In genomic region chrX:137848291-137848905, GRCh38 we compare ENCODE assay signal across 25 cellular contexts.
DNase-seq lines count a peak whose midpoint lies in the region; TF ChIP-seq lines count a peak whose summit lies in the region.
"Had no signal": no experiment of that assay in that cellular context is flagged by ENCODE, and none has a peak within 500 bp of the region (broad histone marks: within the 10 kb centered on the region; RNA-seq: fewer than 3 reads in every experiment).

No MANE protein-coding gene starts in this region.

- no peaks in the 10 kb centered on the region for H4K20me1 ChIP-seq in neural progenitor cell (ENCODE audit: low read depth)

- H3K79me2 ChIP-seq in neural progenitor cell (ENCODE audit: low read depth): no peaks in the 10 kb centered on the region

- H3K27me3 ChIP-seq in endodermal cell (ENCODE audit: control insufficient read depth, insufficient read depth, low read length, poor library complexity, severe bottlenecking) (no peaks in the 10 kb centered on the region), neural progenitor cell (no peaks in the 10 kb centered on the region)
- H3K27me3 ChIP-seq: SJSA1 had no signal

- TF ChIP-seq CTCF in endodermal cell (conservative IDR thresholded peaks at IDR 0.05): no peak
- TF ChIP-seq CTCF in neural progenitor cell (IDR thresholded peaks at IDR 0.05): no peak
- TF ChIP-seq CTCF in HFFc6 (IDR thresholded peaks at IDR 0.05): no peak

- no peaks in the 10 kb centered on the region for H3K27me3 Mint-ChIP-seq in endodermal cell (ENCODE audit: insufficient read depth)
- H3K27me3 Mint-ChIP-seq in neural progenitor cell (ENCODE audit: insufficient read depth, low read depth): no peaks in the 10 kb centered on the region
- no peaks in the 10 kb centered on the region for H3K27me3 Mint-ChIP-seq in HFFc6 (ENCODE audit: insufficient read depth)

- no peak overlapping the region for H2AFZ ChIP-seq in neural progenitor cell (replicated peaks)

- H3K4me1 Mint-ChIP-seq in endodermal cell (peaks cover 6% of the 10 kb centered on the region), neural progenitor cell (peaks cover 23% of the 10 kb centered on the region), HFFc6 (ENCODE audit: low read depth) (no peaks in the 10 kb centered on the region)

- H3K4me3 Mint-ChIP-seq in endodermal cell: no peak overlapping the region
- no peak overlapping the region for H3K4me3 Mint-ChIP-seq in neural progenitor cell
- H3K4me3 Mint-ChIP-seq in HFFc6: no peak overlapping the region
- H3K4me3 Mint-ChIP-seq: CD8-positive, alpha-beta T cell had no signal

- H3K4me3 ChIP-seq in endodermal cell (ENCODE audit: low read length) (no peak overlapping the region), neural progenitor cell (no peak overlapping the region)
- H3K4me3 ChIP-seq: A549, HAP-1, SJSA1 had no signal

- no peak overlapping the region for H3K4me2 ChIP-seq in neural progenitor cell
- H3K4me2 ChIP-seq: A549 had no signal

- DNase-seq in NCI-H526 treated with DMSO at 0.1 percent for 48 hours (lab: John Stamatoyannopoulos, UW): peak; percentile 2
- peak; percentile 44 for DNase-seq in endodermal cell
- peak; percentile 20 for DNase-seq in neural progenitor cell (ENCODE audit: low spot score)
- no peak for DNase-seq in 8988T
- no peak for DNase-seq in HFFc6
- no peak for DNase-seq in NCI-H345 (lab: John Stamatoyannopoulos, UW)
- DNase-seq: AML-193; C1 segment of cervical spinal cord; Calu3; CD8-positive, alpha-beta T cell; DMS79 treated with DMSO at 0.1 percent for 48 hours; IMR-90; KG1; NCI-H1048; NCI-H187; NCI-H2081 treated with DMSO at 0.1 percent for 48 hours; NCI-H2171 treated with DMSO at 0.1 percent for 48 hours; NCI-H524; Right ventricle myocardium superior; RPMI8226; T-helper 1 cell had no signal

- H3K9ac ChIP-seq in ES-I3 (ENCODE audit: low read depth, low read length) (peak overlapping the region; percentile 1; the same call in 1 of the 2 replicates), endodermal cell (ENCODE audit: extremely low read depth, low read length, poor library complexity, severe bottlenecking) (no peak overlapping the region), neural progenitor cell (no peak overlapping the region)

- H3K27ac ChIP-seq in endodermal cell (ENCODE audit: low read depth, low read length) (no peak overlapping the region), neural progenitor cell (no peak overlapping the region)
- H3K27ac ChIP-seq: A549, SJSA1 had no signal

- H3K9me3 Mint-ChIP-seq in endodermal cell (peaks cover 57% of the 10 kb centered on the region), neural progenitor cell (peaks cover 6% of the 10 kb centered on the region), HFFc6 (peaks cover 12% of the 10 kb centered on the region; the same call in 1 of the 2 replicates)
- H3K9me3 Mint-ChIP-seq: CD8-positive, alpha-beta T cell had no signal

- whole genome bisulfite sequencing in endodermal cell (ENCODE audit: insufficient coverage in 1 of 2, insufficient read length in 1 of 2), 2 experiments: 25 to 61% methylated on average over 2 to 11 of the region's 11 CpGs

- H3K27ac Mint-ChIP-seq in endodermal cell (no peak overlapping the region), neural progenitor cell (peak overlapping the region; percentile 34), HFFc6 (no peak overlapping the region)
- H3K27ac Mint-ChIP-seq: CD8-positive, alpha-beta T cell had no signal

- H3K4me1 ChIP-seq in ES-I3 (ENCODE audit: insufficient read depth, low read length) (peaks cover 26% of the 10 kb centered on the region), endodermal cell (ENCODE audit: control insufficient read depth, insufficient read depth, low read length) (no peaks in the 10 kb centered on the region), neural progenitor cell (peaks cover 8% of the 10 kb centered on the region)
- H3K4me1 ChIP-seq: A549, HAP-1, SJSA1 had no signal

- H3K36me3 ChIP-seq in ES-I3 (ENCODE audit: insufficient read depth, low read length): no peaks in the 10 kb centered on the region
- H3K36me3 ChIP-seq in endodermal cell (ENCODE audit: control insufficient read depth, insufficient read depth, low read length): no peaks in the 10 kb centered on the region
- no peaks in the 10 kb centered on the region for H3K36me3 ChIP-seq in neural progenitor cell
- H3K36me3 ChIP-seq: HAP-1, SJSA1 had no signal

- peaks cover 16% of the 10 kb centered on the region for H3F3A ChIP-seq in neural progenitor cell (ENCODE audit: low read depth)

- H3K9me3 ChIP-seq in ES-I3 (ENCODE audit: control insufficient read depth, insufficient read depth, low read length) (no peaks in the 10 kb centered on the region), endodermal cell (ENCODE audit: control insufficient read depth, low read length) (no peaks in the 10 kb centered on the region), neural progenitor cell (ENCODE audit: low read depth) (no peaks in the 10 kb centered on the region)
- H3K9me3 ChIP-seq: A549, HAP-1, SJSA1 had no signal

- peaks cover 3% of the 10 kb centered on the region for H3K36me3 Mint-ChIP-seq in endodermal cell (ENCODE audit: low read depth)
- no peaks in the 10 kb centered on the region for H3K36me3 Mint-ChIP-seq in neural progenitor cell
- H3K36me3 Mint-ChIP-seq in HFFc6 (ENCODE audit: low read depth): no peaks in the 10 kb centered on the region
- H3K36me3 Mint-ChIP-seq: CD8-positive, alpha-beta T cell had no signal

Comparison
In these comparisons a context has a peak if more than half of its experiments do, and no peak if none do; other contexts are left out.
1. DNase-seq: peak in NCI-H526 treated with DMSO at 0.1 percent for 48 hours (single experiment), endodermal cell (single experiment) and neural progenitor cell (single experiment); none in 8988T (single experiment), HFFc6 (single experiment) and NCI-H345 (single experiment).